8 cellular contexts compared by ENCODE assay signal in genomic region chr10:12448729-12449391, GRCh38.
DNase-seq lines count a peak whose midpoint lies in the region; ATAC-seq and TF ChIP-seq lines count a peak whose summit lies in the region.

No MANE protein-coding gene starts in this region.

- TF ChIP-seq CTCF in RWPE2 (IDR thresholded peaks at IDR 0.05; ENCODE audit: poor library complexity, severe bottlenecking) (no peak), glutamatergic neuron (IDR thresholded peaks at IDR 0.05; ENCODE audit: partially characterized antibody, unreplicated experiment) (no peak)

- H3K9me3 ChIP-seq in RWPE2 (ENCODE audit: severe bottlenecking) = no peaks in the 10 kb centered on the region

- DNase-seq in RWPE2 (ENCODE audit: low spot score) = no peak
- peak; percentile 70 for DNase-seq in activated effector memory CD4-positive, alpha-beta T cell treated with Interleukin-2 at 50 U/mL for 16 hours
- DNase-seq in left lobe of liver (ENCODE audit: low spot score) = no peak
- peak; percentile 45 to 49 for DNase-seq in stimulated activated CD8-positive, alpha-beta memory T cell treated with anti-CD3 and anti-CD28 coated beads, Interleukin-7, amount 100 ng/mL, for 1 hour (ENCODE audit: low read depth in 2 of 2)
- no peak for DNase-seq in NCI-H1417 treated with DMSO at 0.1 percent for 48 hours (lab: John Stamatoyannopoulos, UW)
- no peak for DNase-seq in glutamatergic neuron

- H3K27ac Mint-ChIP-seq in glutamatergic neuron (ENCODE audit: unreplicated experiment) = no peak overlapping the region

- no peaks in the 10 kb centered on the region for H3K27me3 Mint-ChIP-seq in glutamatergic neuron (ENCODE audit: unreplicated experiment)

- no peaks in the 10 kb centered on the region for H3K4me1 Mint-ChIP-seq in glutamatergic neuron (ENCODE audit: low read depth, unreplicated experiment)

- H3K4me3 Mint-ChIP-seq in glutamatergic neuron (ENCODE audit: unreplicated experiment) = no peak overlapping the region

- H3K9me3 Mint-ChIP-seq in glutamatergic neuron (ENCODE audit: unreplicated experiment) = no peaks in the 10 kb centered on the region

- no peak overlapping the region for H3K4me3 ChIP-seq in RWPE2 (ENCODE audit: severe bottlenecking)

- H3K36me3 Mint-ChIP-seq in glutamatergic neuron (ENCODE audit: unreplicated experiment) = no peaks in the 10 kb centered on the region

- no peaks in the 10 kb centered on the region for H3K27me3 ChIP-seq in RWPE2 (ENCODE audit: insufficient read depth, poor library complexity, severe bottlenecking)

- peak overlapping the region; percentile 17 for H3K27ac ChIP-seq in RWPE2 (ENCODE audit: poor library complexity, severe bottlenecking)

- H3K4me1 ChIP-seq in RWPE2 (ENCODE audit: insufficient read depth, poor library complexity, severe bottlenecking) = peaks cover 21% of the 10 kb centered on the region

- ATAC-seq in GM18519 (IDR thresholded peaks at IDR 0.05; ENCODE audit: low FRiP score, unreplicated experiment) (peak; percentile 62), HG03045 (IDR thresholded peaks at IDR 0.05; ENCODE audit: unreplicated experiment) (peak; percentile 61), RWPE2 (ENCODE audit: low read depth) (peak; percentile 87), left lobe of liver (peak; percentile 23)

- no peaks in the 10 kb centered on the region for H3K36me3 ChIP-seq in RWPE2 (ENCODE audit: low read depth)

Comparison
In these comparisons a context has a peak if more than half of its experiments do, and no peak if none do; other contexts are left out.
1. ATAC-seq: peak in every context shown above with its lines; median percentile 87 in RWPE2; 62 in GM18519; 61 in HG03045; 23 in left lobe of liver.
2. DNase-seq: peak in activated effector memory CD4-positive, alpha-beta T cell treated with Interleukin-2 at 50 U/mL for 16 hours (single experiment) and stimulated activated CD8-positive, alpha-beta memory T cell treated with anti-CD3 and anti-CD28 coated beads, Interleukin-7, amount 100 ng/mL, for 1 hour (2 of 2); none in RWPE2 (single experiment), left lobe of liver (single experiment), NCI-H1417 treated with DMSO at 0.1 percent for 48 hours (single experiment) and glutamatergic neuron (single experiment).